Comparison of ENCODE assay signal across 12 cellular contexts in genomic region chr3:16481570-16481897, GRCh38. TPM values are rescaled to one million over a fixed set of nuclear protein-coding genes. Genes with fewer than 3 reads are reported as not detected.
DNase-seq lines count a peak whose midpoint lies in the region; ATAC-seq and TF ChIP-seq lines count a peak whose summit lies in the region.
"Had no signal": no experiment of that assay in that cellular context is flagged by ENCODE, and none has a peak within 500 bp of the region (broad histone marks: within the 10 kb centered on the region; RNA-seq: fewer than 3 reads in every experiment).

No MANE protein-coding gene starts in this region.

- H3K4me3 ChIP-seq in muscle layer of duodenum (ENCODE audit: low read depth in 1 of 2, low read length in 2 of 2): peak overlapping the region in 1 of 2 donors; percentile 2
- no peak overlapping the region for H3K4me3 ChIP-seq in breast epithelium
- H3K4me3 ChIP-seq: ovary had no signal

- peaks cover 86% of the 10 kb centered on the region for H3K36me3 Mint-ChIP-seq in stimulated activated naive CD8-positive, alpha-beta T cell treated with anti-CD3 and anti-CD28 coated beads, Interleukin-15, Interleukin-2, amounts not matched to agents 100 ng/mL and 50 ng/mL, for 24 hours (ENCODE audit: low read depth)
- peaks cover 80% of the 10 kb centered on the region for H3K36me3 Mint-ChIP-seq in activated T-helper 2 cell treated with anti-CD3 and anti-CD28 coated beads, Interferon-gamma antibody, Interleukin-2, Interleukin-4, amounts not matched to agents 10 μg/mL and 5 μg/mL and 100 μg/mL, durations not matched to agents 14 hours and 24 hours and 36 hours (ENCODE audit: low read depth)

- H3K4me3 Mint-ChIP-seq in stimulated activated naive CD8-positive, alpha-beta T cell treated with anti-CD3 and anti-CD28 coated beads, Interleukin-15, Interleukin-2, amounts not matched to agents 100 ng/mL and 50 ng/mL, for 24 hours: peak overlapping the region; percentile 39
- peak overlapping the region; percentile 6 for H3K4me3 Mint-ChIP-seq in activated T-helper 2 cell treated with anti-CD3 and anti-CD28 coated beads, Interferon-gamma antibody, Interleukin-2, Interleukin-4, amounts not matched to agents 10 μg/mL and 5 μg/mL and 100 μg/mL, durations not matched to agents 14 hours and 24 hours and 36 hours (ENCODE audit: low read depth)

- DNase-seq in stimulated activated naive CD8-positive, alpha-beta T cell treated with anti-CD3 and anti-CD28 coated beads, Interleukin-15, Interleukin-2, amounts not matched to agents 100 U/mL and 50 U/mL, for 24 hours: no peak
- DNase-seq in activated T-helper 2 cell treated with anti-CD3 and anti-CD28 coated beads, Interferon-gamma antibody, Interleukin-2, Interleukin-4, amounts not matched to agents 10 μg/mL and 5 μg/mL and 100 μg/mL, durations not matched to agents 14 hours and 24 hours and 36 hours (ENCODE audit: low spot score): no peak
- DNase-seq in HT-29 (ENCODE audit: low spot score) (no peak), breast epithelium (ENCODE audit: low spot score in 2 of 2) (no peak), NCI-H446 treated with DMSO at 0.1 percent for 48 hours (lab: John Stamatoyannopoulos, UW) (no peak), substantia nigra (lab: John Stamatoyannopoulos, UW) (no peak)
- DNase-seq: C1 segment of cervical spinal cord, NCI-H1694, ovary had no signal

- no peaks in the 10 kb centered on the region for H3K27me3 Mint-ChIP-seq in stimulated activated naive CD8-positive, alpha-beta T cell treated with anti-CD3 and anti-CD28 coated beads, Interleukin-15, Interleukin-2, amounts not matched to agents 100 ng/mL and 50 ng/mL, for 24 hours
- no peaks in the 10 kb centered on the region for H3K27me3 Mint-ChIP-seq in activated T-helper 2 cell treated with anti-CD3 and anti-CD28 coated beads, Interferon-gamma antibody, Interleukin-2, Interleukin-4, amounts not matched to agents 10 μg/mL and 5 μg/mL and 100 μg/mL, durations not matched to agents 14 hours and 24 hours and 36 hours (ENCODE audit: low read depth)

- H3K9me3 Mint-ChIP-seq in stimulated activated naive CD8-positive, alpha-beta T cell treated with anti-CD3 and anti-CD28 coated beads, Interleukin-15, Interleukin-2, amounts not matched to agents 100 ng/mL and 50 ng/mL, for 24 hours: no peaks in the 10 kb centered on the region
- no peaks in the 10 kb centered on the region for H3K9me3 Mint-ChIP-seq in activated T-helper 2 cell treated with anti-CD3 and anti-CD28 coated beads, Interferon-gamma antibody, Interleukin-2, Interleukin-4, amounts not matched to agents 10 μg/mL and 5 μg/mL and 100 μg/mL, durations not matched to agents 14 hours and 24 hours and 36 hours

- no peaks in the 10 kb centered on the region for H3K9me3 ChIP-seq in muscle layer of duodenum (ENCODE audit: control insufficient read depth in 1 of 2, low read length in 2 of 2)
- H3K9me3 ChIP-seq in breast epithelium: no peaks in the 10 kb centered on the region
- H3K9me3 ChIP-seq: ovary had no signal

- H3K27me3 ChIP-seq in muscle layer of duodenum (ENCODE audit: low read depth, low read length): no peaks in the 10 kb centered on the region
- H3K27me3 ChIP-seq in breast epithelium: no peaks in the 10 kb centered on the region
- H3K27me3 ChIP-seq: ovary had no signal

- TF ChIP-seq POLR2A in breast epithelium (IDR thresholded peaks at IDR 0.05): no peak

- no peak for ATAC-seq in stimulated activated naive CD8-positive, alpha-beta T cell treated with anti-CD3 and anti-CD28 coated beads, Interleukin-15, Interleukin-2, amounts not matched to agents 100 U/mL and 50 U/mL, for 24 hours

- H3K27ac ChIP-seq in muscle layer of duodenum (ENCODE audit: low read length) (peak overlapping the region; percentile 18), breast epithelium (no peak overlapping the region), substantia nigra (ENCODE audit: low read depth, low read length, poor library complexity, severe bottlenecking) (no peak overlapping the region)
- H3K27ac ChIP-seq: epithelial cell of prostate, ovary had no signal

- H3K4me1 Mint-ChIP-seq in stimulated activated naive CD8-positive, alpha-beta T cell treated with anti-CD3 and anti-CD28 coated beads, Interleukin-15, Interleukin-2, amounts not matched to agents 100 ng/mL and 50 ng/mL, for 24 hours (ENCODE audit: low read depth): peaks cover 94% of the 10 kb centered on the region
- peaks cover 75% of the 10 kb centered on the region for H3K4me1 Mint-ChIP-seq in activated T-helper 2 cell treated with anti-CD3 and anti-CD28 coated beads, Interferon-gamma antibody, Interleukin-2, Interleukin-4, amounts not matched to agents 10 μg/mL and 5 μg/mL and 100 μg/mL, durations not matched to agents 14 hours and 24 hours and 36 hours (ENCODE audit: low read depth)

- H3K27ac Mint-ChIP-seq in stimulated activated naive CD8-positive, alpha-beta T cell treated with anti-CD3 and anti-CD28 coated beads, Interleukin-15, Interleukin-2, amounts not matched to agents 100 ng/mL and 50 ng/mL, for 24 hours: peak overlapping the region; percentile 34
- H3K27ac Mint-ChIP-seq in activated T-helper 2 cell treated with anti-CD3 and anti-CD28 coated beads, Interferon-gamma antibody, Interleukin-2, Interleukin-4, amounts not matched to agents 10 μg/mL and 5 μg/mL and 100 μg/mL, durations not matched to agents 14 hours and 24 hours and 36 hours: peak overlapping the region; percentile 36

- intact Hi-C loops in activated T-helper 2 cell treated with anti-CD3 and anti-CD28 coated beads, Interferon-gamma antibody, Interleukin-2, Interleukin-4, amounts not matched to agents 10 μg/mL and 5 μg/mL and 100 μg/mL, durations not matched to agents 14 hours and 24 hours and 36 hours (cut with micrococcal nuclease): no loop called here
- intact Hi-C loops in breast epithelium (cut with DNase I; ENCODE audit: low total_unique reads): no loop called here

- TF ChIP-seq CTCF in breast epithelium (IDR thresholded peaks at IDR 0.05): no peak

- H3K4me1 ChIP-seq in muscle layer of duodenum (ENCODE audit: control insufficient read depth in 1 of 2, insufficient read depth in 2 of 2, low read length in 2 of 2) (peaks cover 9 to 16% of the 10 kb centered on the region in 2 donors), breast epithelium (no peaks in the 10 kb centered on the region)

- H3K36me3 ChIP-seq in muscle layer of duodenum (ENCODE audit: control insufficient read depth in 1 of 2, insufficient read depth in 2 of 2, low read length in 2 of 2): no peaks in the 10 kb centered on the region
- no peaks in the 10 kb centered on the region for H3K36me3 ChIP-seq in breast epithelium
- H3K36me3 ChIP-seq: ovary had no signal

RNA-seq across cellular contexts. Expression of gene RFTN1, which starts 32.0 kb away (rescaled TPM):
- total RNA-seq in activated T-helper 2 cell treated with anti-CD3 and anti-CD28 coated beads, Interferon-gamma antibody, Interleukin-2, Interleukin-4, amounts not matched to agents 10 μg/mL and 5 μg/mL and 100 μg/mL, durations not matched to agents 14 hours and 24 hours and 36 hours: 90.4 and 93.7 TPM in 2 replicates
- not detected in 2 replicates for total RNA-seq in HT-29 (2014; rRNA removed; shearing (Covaris generic))
- total RNA-seq in breast epithelium: 100 to 1,000 TPM in 1 of 3 donors, 10 to 100 TPM in 2; 13.9 to 108 (median 29.5) TPM

Comparison
In these comparisons a context has a peak if more than half of its experiments do, and no peak if none do; other contexts are left out.
1. RNA of gene RFTN1, which starts 32.0 kb away (total RNA-seq): 90.4 to 93.7 TPM in activated T-helper 2 cell treated with anti-CD3 and anti-CD28 coated beads, Interferon-gamma antibody, Interleukin-2, Interleukin-4, amounts not matched to agents 10 μg/mL and 5 μg/mL and 100 μg/mL, durations not matched to agents 14 hours and 24 hours and 36 hours and 13.9 to 108 TPM in breast epithelium; not detected in HT-29; every median in the first group is over 10 times any median in the second.